ENCODE assay signal across 8 cellular contexts in genomic region chr15:60580650-60581415, GRCh38.
DNase-seq lines count a peak whose midpoint lies in the region; TF ChIP-seq lines count a peak whose summit lies in the region.

No MANE protein-coding gene starts in this region.

- no peak for DNase-seq in activated T-cell treated with anti-CD3 and anti-CD28 coated beads, Interleukin-2, amount 50 U/mL, for 24 hours
- no peak for DNase-seq in activated T-cell treated with anti-CD3 and anti-CD28 coated beads, Interleukin-2, amount 50 U/mL, for 1 hour
- DNase-seq in activated CD4-positive, alpha-beta T cell treated with anti-CD3 and anti-CD28 coated beads, Interleukin-2, amount 50 U/mL, for 1 hour, result peak; percentile 30
- DNase-seq in esophagus squamous epithelium (lab: John Stamatoyannopoulos, UW) (no peak), testis (no peak), D341Med (ENCODE audit: low spot score) (no peak), inferior parietal cortex (ENCODE audit: extremely low spot score) (no peak), uterus (no peak)

- no peaks in the 10 kb centered on the region for H3K9me3 ChIP-seq in esophagus squamous epithelium
- no peaks in the 10 kb centered on the region for H3K9me3 ChIP-seq in testis
- H3K9me3 ChIP-seq in uterus, result no peaks in the 10 kb centered on the region

- H3K36me3 ChIP-seq in esophagus squamous epithelium, result no peaks in the 10 kb centered on the region
- H3K36me3 ChIP-seq in testis (ENCODE audit: low read depth, missing control alignments), result no peaks in the 10 kb centered on the region
- no peaks in the 10 kb centered on the region for H3K36me3 ChIP-seq in uterus

- H3K4me1 ChIP-seq in esophagus squamous epithelium (peaks cover 10 to 87% (median 45%) of the 10 kb centered on the region in 3 donors), testis (peaks cover 44% of the 10 kb centered on the region), uterus (no peaks in the 10 kb centered on the region)

- TF ChIP-seq POLR2A in esophagus squamous epithelium (IDR thresholded peaks at IDR 0.05), result peak in 1 of 4 donors; percentile 35
- TF ChIP-seq POLR2A in testis (IDR thresholded peaks at IDR 0.05), result no peak
- TF ChIP-seq POLR2A in uterus (IDR thresholded peaks at IDR 0.05), result no peak

- no peaks in the 10 kb centered on the region for H3K9me3 Mint-ChIP-seq in activated T-cell treated with anti-CD3 and anti-CD28 coated beads, Interleukin-2, amount 50 U/mL, for 24 hours

- H3K4me3 ChIP-seq in esophagus squamous epithelium (no peak overlapping the region), testis (no peak overlapping the region), uterus (no peak overlapping the region)

- intact Hi-C loops in esophagus squamous epithelium (cut with DNase I) (loop anchor here (10.0 kb wide), 1 partner anchor 474 kb away; no protein-coding TSS in a partner anchor), testis (cut with DNase I; ENCODE audit: low total_unique reads) (loop anchor here (10.0 kb wide), 1 partner anchor 334 kb away; no protein-coding TSS in a partner anchor), uterus (cut with DNase I; ENCODE audit: low total_unique reads) (no loop called here)

- WGBS in esophagus squamous epithelium, 2 donors, result 36 to 46% methylated on average over 8 of the region's 8 CpGs
- 59 to 60% methylated on average over 8 of the region's 8 CpGs for WGBS in testis, 2 donors

- H3K36me3 Mint-ChIP-seq in activated T-cell treated with anti-CD3 and anti-CD28 coated beads, Interleukin-2, amount 50 U/mL, for 24 hours (ENCODE audit: low read depth), result peaks cover 41% of the 10 kb centered on the region

- peak overlapping the region; percentile 92 for H3K27ac Mint-ChIP-seq in activated T-cell treated with anti-CD3 and anti-CD28 coated beads, Interleukin-2, amount 50 U/mL, for 24 hours

- peaks cover 94% of the 10 kb centered on the region for H3K4me1 Mint-ChIP-seq in activated T-cell treated with anti-CD3 and anti-CD28 coated beads, Interleukin-2, amount 50 U/mL, for 24 hours (ENCODE audit: low read depth)

- H3K27me3 ChIP-seq in esophagus squamous epithelium, result no peaks in the 10 kb centered on the region
- no peaks in the 10 kb centered on the region for H3K27me3 ChIP-seq in testis
- no peaks in the 10 kb centered on the region for H3K27me3 ChIP-seq in uterus

- H3K27ac ChIP-seq in esophagus squamous epithelium (peak overlapping the region; percentile 60 to 84 (median 76)), testis (peak overlapping the region; percentile 10 to 22), uterus (no peak overlapping the region)

- no peaks in the 10 kb centered on the region for H3K27me3 Mint-ChIP-seq in activated T-cell treated with anti-CD3 and anti-CD28 coated beads, Interleukin-2, amount 50 U/mL, for 24 hours

- TF ChIP-seq CTCF in esophagus squamous epithelium (IDR thresholded peaks at IDR 0.05), result no peak
- no peak for TF ChIP-seq CTCF in testis (IDR thresholded peaks at IDR 0.05)
- no peak for TF ChIP-seq CTCF in uterus (IDR thresholded peaks at IDR 0.05)

- peak overlapping the region; percentile 65 for H3K4me3 Mint-ChIP-seq in activated T-cell treated with anti-CD3 and anti-CD28 coated beads, Interleukin-2, amount 50 U/mL, for 24 hours

Comparison
In these comparisons a context has a peak if more than half of its experiments do, and no peak if none do; other contexts are left out.
1. H3K27ac ChIP-seq: peak in esophagus squamous epithelium (4 of 4) and testis (2 of 2); none in uterus (0 of 2).